Comparison of ENCODE assay signal across 16 cellular contexts in the genomic region with DNA sequence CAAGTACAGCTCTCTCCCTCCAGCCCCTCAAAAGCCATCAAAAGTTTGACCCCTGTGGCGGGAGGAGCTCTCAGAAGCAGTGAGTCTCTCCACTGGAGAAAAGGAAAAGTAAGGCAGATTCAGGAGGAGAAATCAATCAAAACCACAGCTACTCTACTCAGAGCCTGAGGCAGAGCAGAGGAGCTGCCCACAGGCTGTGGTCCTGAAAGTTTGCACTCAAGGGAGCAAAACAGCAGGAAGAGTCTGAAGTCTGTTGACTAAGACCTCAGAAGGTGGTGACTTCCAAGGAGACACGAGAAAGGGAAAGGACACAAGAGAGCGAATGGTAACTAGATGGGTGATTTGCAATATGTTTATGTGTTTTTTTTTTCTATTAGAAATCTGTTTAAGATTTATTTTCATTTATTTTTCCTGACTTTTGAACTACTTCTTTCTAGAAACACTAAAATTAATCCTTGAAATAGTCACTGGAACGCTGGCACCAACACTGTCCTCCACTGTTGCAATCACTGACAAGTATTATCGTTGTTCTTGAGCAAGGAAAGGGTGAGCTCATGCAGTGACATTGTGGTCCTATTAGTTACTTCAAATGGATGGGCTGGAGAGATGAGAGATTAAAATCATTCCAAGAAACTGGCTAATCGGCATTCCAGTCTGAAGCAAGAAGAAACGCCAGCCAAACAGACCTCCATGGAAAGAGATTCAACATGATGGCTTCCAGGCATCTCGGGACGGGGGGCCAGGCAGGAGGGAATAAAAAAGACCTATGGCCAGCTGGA. TPM values are rescaled to one million over a fixed set of nuclear protein-coding genes. Genes with fewer than 3 reads are reported as not detected.
A peak's percentile ranks its signal among the peaks of the same experiment; 100 is the strongest.
DNase-seq lines count a peak whose midpoint lies in the region; ATAC-seq and TF ChIP-seq lines count a peak whose summit lies in the region.
"Had no signal": no experiment of that assay in that cellular context is flagged by ENCODE, and none has a peak within 500 bp of the region (broad histone marks: within the 10 kb centered on the region; RNA-seq: fewer than 3 reads in every experiment).

No MANE protein-coding gene starts in this region.

- in situ Hi-C loops in SK-MEL-5 (cut with HindIII; ENCODE audit: low pct_unique_long_range_greater_than_20kb, low sequenced_read_pairs) (no loop called here), KBM-7 (cut with MboI; ENCODE audit: low pct_unique_long_range_greater_than_20kb, low sequenced_read_pairs) (no loop called here)

- no peak overlapping the region for H3K27ac Mint-ChIP-seq in nephron progenitor cell
- H3K27ac Mint-ChIP-seq: activated CD4-positive, alpha-beta memory T cell treated with anti-CD3 and anti-CD28 coated beads for 36 hours had no signal

- H3K4me3 Mint-ChIP-seq in nephron progenitor cell = no peak overlapping the region
- H3K4me3 Mint-ChIP-seq: activated CD4-positive, alpha-beta memory T cell treated with anti-CD3 and anti-CD28 coated beads for 36 hours; central memory CD8-positive, alpha-beta T cell had no signal

- no peak for ATAC-seq in HG03565 (IDR thresholded peaks at IDR 0.05; ENCODE audit: unreplicated experiment)

- H3K36me3 Mint-ChIP-seq in nephron progenitor cell (ENCODE audit: low read depth) = no peaks in the 10 kb centered on the region
- H3K36me3 Mint-ChIP-seq: activated CD4-positive, alpha-beta memory T cell treated with anti-CD3 and anti-CD28 coated beads for 36 hours had no signal

- no peak for TF ChIP-seq CTCF in fibroblast of villous mesenchyme (IDR thresholded peaks at IDR 0.05; ENCODE audit: insufficient read depth, low read depth, low read length)
- TF ChIP-seq CTCF in nephron progenitor cell (IDR thresholded peaks at IDR 0.05) = no peak

- no peaks in the 10 kb centered on the region for H3K4me1 Mint-ChIP-seq in nephron progenitor cell
- H3K4me1 Mint-ChIP-seq: central memory CD8-positive, alpha-beta T cell had no signal

- no peak overlapping the region for H3K4me3 ChIP-seq in fibroblast of villous mesenchyme (ENCODE audit: low read depth, low read length)
- H3K4me3 ChIP-seq: BLaER1 treated with 17β-estradiol and CSF1 and Interleukin-3, amounts not matched to agents 10 nM and 100 nM; stomach had no signal

- DNase-seq in EL (peak; percentile 13), SK-MEL-5 (ENCODE audit: low read depth, low spot score) (peak; percentile 2), fibroblast of villous mesenchyme (ENCODE audit: low read depth) (peak; percentile 29), nephron progenitor cell (peak; percentile 48), KBM-7 (no peak), COLO668 (lab: John Stamatoyannopoulos, UW; ENCODE audit: unreplicated experiment) (no peak), C1 segment of cervical spinal cord (lab: John Stamatoyannopoulos, UW) (no peak)
- DNase-seq: activated CD4-positive, alpha-beta memory T cell treated with anti-CD3 and anti-CD28 coated beads for 36 hours; erythroblast; GOT3; MV-4-11; NCI-H446 treated with DMSO at 0.1 percent for 48 hours; stomach had no signal

- H3K27me3 Mint-ChIP-seq in nephron progenitor cell (ENCODE audit: low read depth, poor library complexity) = peaks cover 5% of the 10 kb centered on the region
- H3K27me3 Mint-ChIP-seq: activated CD4-positive, alpha-beta memory T cell treated with anti-CD3 and anti-CD28 coated beads for 36 hours; central memory CD8-positive, alpha-beta T cell had no signal

- H3K9me3 Mint-ChIP-seq in nephron progenitor cell = peaks cover 14% of the 10 kb centered on the region

RNA-seq across cellular contexts. Expression of a gene that starts 35.8 kb away (rescaled TPM):
- 0.95 and 1.4 TPM in 2 replicates for total RNA-seq in SK-MEL-5 (2014; rRNA removed; shearing (Covaris generic))
- 3.4 and 3.9 TPM in 2 replicates for polyA plus RNA-seq in SK-MEL-5 (2015; cell fraction: cytosol; rRNA removed)
- polyA plus RNA-seq in SK-MEL-5 (2015; cell fraction: nucleus; rRNA removed) = 0.91 and 1.4 TPM in 2 replicates
- 12.1 and 16.4 TPM in 2 replicates for total RNA-seq in fibroblast of villous mesenchyme
- total RNA-seq: activated CD4-positive, alpha-beta memory T cell treated with anti-CD3 and anti-CD28 coated beads for 36 hours had no signal

Comparison
In these comparisons a context has a peak if more than half of its experiments do, and no peak if none do; other contexts are left out.
1. DNase-seq: peak in EL (single experiment), SK-MEL-5 (single experiment), fibroblast of villous mesenchyme (single experiment) and nephron progenitor cell (single experiment); none in KBM-7 (single experiment), COLO668 (single experiment) and C1 segment of cervical spinal cord (0 of 14).